16 cellular contexts compared by ENCODE assay signal in genomic region chr10:108688314-108688713, GRCh38.
A peak's percentile ranks its signal among the peaks of the same experiment; 100 is the strongest.
DNase-seq lines count a peak whose midpoint lies in the region; ATAC-seq and TF ChIP-seq lines count a peak whose summit lies in the region.
"Had no signal": no experiment of that assay in that cellular context is flagged by ENCODE, and none has a peak within 500 bp of the region (broad histone marks: within the 10 kb centered on the region; RNA-seq: fewer than 3 reads in every experiment).

No MANE protein-coding gene starts in this region.

- TF ChIP-seq CTCF in OCI-LY7 (conservative IDR thresholded peaks at IDR 0.05; ENCODE audit: low read length): no peak

- no peak overlapping the region for H3K4me2 ChIP-seq in OCI-LY7 (ENCODE audit: low read length)
- H3K4me2 ChIP-seq: GM23338 had no signal

- BruUV-seq in OCI-LY7 (replicated peaks; lab: Mats Ljungman, UMichigan): no TSS peak

- POLR2A ChIA-PET in OCI-LY7 (lab: Charles Lee): interaction anchor here (0.5 kb wide), 1 partner anchor 61 kb away, joined by 3 read pairs; no protein-coding TSS in a partner anchor

- no peak overlapping the region for H2AFZ ChIP-seq in OCI-LY7 (ENCODE audit: low read length)
- H2AFZ ChIP-seq: GM23338 had no signal

- no peaks in the 10 kb centered on the region for H3K79me2 ChIP-seq in OCI-LY7 (ENCODE audit: insufficient read depth, low read depth, low read length)

- H3K9me2 ChIP-seq in OCI-LY7 (ENCODE audit: insufficient read depth, low read length): no peaks in the 10 kb centered on the region

- no peak overlapping the region for H3K4me3 Mint-ChIP-seq in stimulated activated memory B cell treated with anti-CD40 and anti-IgM and Interleukin-4, amounts not matched to agents 10 μg/mL and 1 μg/mL and 100 μg/mL, for 72 hours
- H3K4me3 Mint-ChIP-seq: CD8-positive, alpha-beta memory T cell; GM23338; T-helper 1 cell treated with Interleukin-12 subunit alpha and Interleukin-12 subunit beta and Interleukin-4 antibody, amounts not matched to agents 30 μg/mL and 1 μg/mL, for 36 hours had no signal

- ATAC-seq in GM18867 (IDR thresholded peaks at IDR 0.05; ENCODE audit: unreplicated experiment) (peak; percentile 62), HG02610 (IDR thresholded peaks at IDR 0.05; ENCODE audit: unreplicated experiment) (peak; percentile 54), HG03175 (IDR thresholded peaks at IDR 0.05; ENCODE audit: unreplicated experiment) (peak; percentile 41)
- ATAC-seq in stimulated activated memory B cell treated with anti-CD40 and anti-IgM and Interleukin-4, amounts not matched to agents 10 μg/mL and 1 μg/mL and 100 μg/mL, for 72 hours: peak; percentile 51
- ATAC-seq: GM23338, HCT116 had no signal

- intact Hi-C loops in OCI-LY7 (cut with micrococcal nuclease; ENCODE audit: unreplicated experiment): no loop called here

- no peaks in the 10 kb centered on the region for H3K27me3 Mint-ChIP-seq in stimulated activated memory B cell treated with anti-CD40 and anti-IgM and Interleukin-4, amounts not matched to agents 10 μg/mL and 1 μg/mL and 100 μg/mL, for 72 hours
- H3K27me3 Mint-ChIP-seq: CD8-positive, alpha-beta memory T cell had no signal

- no peaks in the 10 kb centered on the region for H3K36me3 Mint-ChIP-seq in stimulated activated memory B cell treated with anti-CD40 and anti-IgM and Interleukin-4, amounts not matched to agents 10 μg/mL and 1 μg/mL and 100 μg/mL, for 72 hours
- H3K36me3 Mint-ChIP-seq: CD8-positive, alpha-beta memory T cell had no signal

- DNase-seq in OCI-LY7 (ENCODE audit: low spot score): no peak
- DNase-seq in anterior cingulate cortex (lab: John Stamatoyannopoulos, UW): no peak
- no peak for DNase-seq in HCEC 1CT
- DNase-seq: C1 segment of cervical spinal cord; CD8-positive, alpha-beta memory T cell; NCI-H1436; NCI-H2029; NCI-H345; NCI-H524 treated with DMSO at 0.1 percent for 48 hours had no signal

- H3K27ac Mint-ChIP-seq in stimulated activated memory B cell treated with anti-CD40 and anti-IgM and Interleukin-4, amounts not matched to agents 10 μg/mL and 1 μg/mL and 100 μg/mL, for 72 hours: no peak overlapping the region
- H3K27ac Mint-ChIP-seq: CD8-positive, alpha-beta memory T cell; GM23338; T-helper 1 cell treated with Interleukin-12 subunit alpha and Interleukin-12 subunit beta and Interleukin-4 antibody, amounts not matched to agents 30 μg/mL and 1 μg/mL, for 36 hours had no signal

- no peaks in the 10 kb centered on the region for H3K9me3 ChIP-seq in OCI-LY7 (ENCODE audit: low read length)

- H3K27ac ChIP-seq in OCI-LY7 (ENCODE audit: low read depth, low read length, poor library complexity, severe bottlenecking): no peak overlapping the region

- H3K36me3 ChIP-seq in OCI-LY7 (ENCODE audit: insufficient read depth, low read length): no peaks in the 10 kb centered on the region

- H3K4me1 Mint-ChIP-seq in stimulated activated memory B cell treated with anti-CD40 and anti-IgM and Interleukin-4, amounts not matched to agents 10 μg/mL and 1 μg/mL and 100 μg/mL, for 72 hours: peaks cover 6% of the 10 kb centered on the region
- H3K4me1 Mint-ChIP-seq: CD8-positive, alpha-beta memory T cell had no signal

- H4K20me1 ChIP-seq in OCI-LY7 (ENCODE audit: insufficient read depth, low read length): no peaks in the 10 kb centered on the region

- H3K9me3 Mint-ChIP-seq in stimulated activated memory B cell treated with anti-CD40 and anti-IgM and Interleukin-4, amounts not matched to agents 10 μg/mL and 1 μg/mL and 100 μg/mL, for 72 hours: no peaks in the 10 kb centered on the region
- H3K9me3 Mint-ChIP-seq: GM23338; T-helper 1 cell treated with Interleukin-12 subunit alpha and Interleukin-12 subunit beta and Interleukin-4 antibody, amounts not matched to agents 30 μg/mL and 1 μg/mL, for 36 hours had no signal

- H3K4me3 ChIP-seq in OCI-LY7 (ENCODE audit: low read depth, low read length, poor library complexity, severe bottlenecking): no peak overlapping the region
- H3K4me3 ChIP-seq: GM23338 had no signal

- CTCF ChIA-PET in OCI-LY7 (lab: Charles Lee; ENCODE audit: unreplicated experiment): no interaction called here

- no peaks in the 10 kb centered on the region for H3K4me1 ChIP-seq in OCI-LY7 (ENCODE audit: insufficient read depth, low read length, poor library complexity, severe bottlenecking)
